22 cellular contexts compared by ENCODE assay signal in the genomic region with DNA sequence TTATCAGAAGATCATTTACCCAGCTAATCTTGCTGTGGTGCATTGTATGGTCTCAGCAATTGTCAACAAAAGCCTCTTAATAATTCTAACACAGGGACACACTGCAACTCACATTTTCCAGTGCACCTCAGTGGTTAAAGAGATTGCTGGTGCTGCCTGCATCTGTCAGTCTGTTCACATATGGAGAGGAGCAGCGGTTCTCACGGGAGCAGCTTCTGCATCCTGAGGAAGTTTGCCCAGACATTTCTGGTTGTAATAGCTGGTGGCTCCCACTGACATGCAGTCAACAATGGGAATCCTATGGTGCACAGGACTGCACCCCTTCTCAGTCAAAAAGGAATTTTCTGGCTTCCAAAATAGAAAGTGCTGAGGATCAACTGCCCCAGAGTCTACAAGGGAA. TPM values are rescaled to one million over a fixed set of nuclear protein-coding genes. Genes with fewer than 3 reads are reported as not detected.
DNase-seq lines count a peak whose midpoint lies in the region; ATAC-seq and TF ChIP-seq lines count a peak whose summit lies in the region.
"Had no signal": no experiment of that assay in that cellular context is flagged by ENCODE, and none has a peak within 500 bp of the region (broad histone marks: within the 10 kb centered on the region; RNA-seq: fewer than 3 reads in every experiment).

No MANE protein-coding gene starts in this region.

- TF ChIP-seq CTCF in WTC11 (IDR thresholded peaks at IDR 0.05) = no peak
- no peak for TF ChIP-seq CTCF in glutamatergic neuron (IDR thresholded peaks at IDR 0.05; ENCODE audit: partially characterized antibody, unreplicated experiment)
- no peak for TF ChIP-seq CTCF in GM13977 (IDR thresholded peaks at IDR 0.05; ENCODE audit: extremely low read depth, insufficient read depth, missing control alignments)

- in situ Hi-C loops in GM13977 (cut with MboI; ENCODE audit: low pct_unique_long_range_greater_than_20kb, low sequenced_read_pairs, unreplicated experiment) = no loop called here

- no peaks in the 10 kb centered on the region for H3K9me3 Mint-ChIP-seq in activated naive CD8-positive, alpha-beta T cell (ENCODE audit: low read depth)
- no peaks in the 10 kb centered on the region for H3K9me3 Mint-ChIP-seq in activated naive CD8-positive, alpha-beta T cell treated with anti-CD3 and anti-CD28 coated beads, Interleukin-2, amount 50 U/mL, for 24 hours
- no peaks in the 10 kb centered on the region for H3K9me3 Mint-ChIP-seq in WTC11
- H3K9me3 Mint-ChIP-seq in glutamatergic neuron (ENCODE audit: unreplicated experiment) = peaks cover 11% of the 10 kb centered on the region
- H3K9me3 Mint-ChIP-seq: activated CD4-positive, alpha-beta memory T cell treated with anti-CD3 and anti-CD28 coated beads, Interleukin-2, amount 10 ng/mL, durations not matched to agents 7 days and 5 days; naive thymus-derived CD8-positive, alpha-beta T cell; T-helper 2 cell treated with Interferon-gamma antibody and Interleukin-4, amounts not matched to agents 5 μg/mL and 100 μg/mL, for 36 hours had no signal

- POLR2A ChIA-PET in WTC11 (lab: Charles Lee) = no interaction called here

- H3K27me3 Mint-ChIP-seq in activated naive CD8-positive, alpha-beta T cell = no peaks in the 10 kb centered on the region
- no peaks in the 10 kb centered on the region for H3K27me3 Mint-ChIP-seq in activated naive CD8-positive, alpha-beta T cell treated with anti-CD3 and anti-CD28 coated beads, Interleukin-2, amount 50 U/mL, for 24 hours
- H3K27me3 Mint-ChIP-seq in WTC11 (ENCODE audit: low read depth) = no peaks in the 10 kb centered on the region
- H3K27me3 Mint-ChIP-seq in glutamatergic neuron (ENCODE audit: unreplicated experiment) = peaks cover 11% of the 10 kb centered on the region
- H3K27me3 Mint-ChIP-seq: activated CD4-positive, alpha-beta memory T cell treated with anti-CD3 and anti-CD28 coated beads, Interleukin-2, amount 10 ng/mL, durations not matched to agents 7 days and 5 days; naive thymus-derived CD8-positive, alpha-beta T cell had no signal

- CTCF ChIA-PET in WTC11 (lab: Charles Lee) = no interaction called here

- H3K4me3 Mint-ChIP-seq in activated naive CD8-positive, alpha-beta T cell = no peak overlapping the region
- H3K4me3 Mint-ChIP-seq in activated naive CD8-positive, alpha-beta T cell treated with anti-CD3 and anti-CD28 coated beads, Interleukin-2, amount 50 U/mL, for 24 hours = no peak overlapping the region
- H3K4me3 Mint-ChIP-seq in WTC11 (no peak overlapping the region), glutamatergic neuron (ENCODE audit: unreplicated experiment) (peak overlapping the region; percentile 21)
- H3K4me3 Mint-ChIP-seq: activated CD4-positive, alpha-beta memory T cell treated with anti-CD3 and anti-CD28 coated beads, Interleukin-2, amount 10 ng/mL, durations not matched to agents 7 days and 5 days; naive thymus-derived CD8-positive, alpha-beta T cell; T-helper 2 cell treated with Interferon-gamma antibody and Interleukin-4, amounts not matched to agents 5 μg/mL and 100 μg/mL, for 36 hours had no signal

- no peak for ATAC-seq in activated naive CD8-positive, alpha-beta T cell treated with anti-CD3 and anti-CD28 coated beads, Interleukin-2, amount 50 U/mL, for 24 hours
- no peak for ATAC-seq in WTC11
- ATAC-seq: activated CD4-positive, CD25-positive, alpha-beta regulatory T cell treated with anti-CD3 and anti-CD28 coated beads, Interleukin-2, amount 50 U/mL, for 24 hours; heart right ventricle; left lobe of liver; naive thymus-derived CD8-positive, alpha-beta T cell; right lobe of liver had no signal

- no peak for DNase-seq in activated naive CD8-positive, alpha-beta T cell treated with anti-CD3 and anti-CD28 coated beads, Interleukin-2, amount 50 U/mL, for 24 hours
- DNase-seq in WTC11 (ENCODE audit: low spot score) (no peak), glutamatergic neuron (peak; percentile 44), NCI-H2029 (lab: John Stamatoyannopoulos, UW) (no peak), GM13977 (ENCODE audit: low spot score) (no peak), GM19238 (ENCODE audit: insufficient read length, low spot score) (no peak)
- no peak for DNase-seq in stimulated activated CD4-positive, alpha-beta T cell treated with anti-CD3 and anti-CD28 coated beads, Interleukin-1b, Interleukin-23, amount 100 ng/mL, for 48 hours
- DNase-seq: activated CD4-positive, alpha-beta memory T cell treated with anti-CD3 and anti-CD28 coated beads, Interleukin-2, amount 10 ng/mL, durations not matched to agents 7 days and 5 days; activated T-cell treated with anti-CD3 and anti-CD28 coated beads, Interleukin-2, amount 50 U/mL, for 1 hour; amniotic stem cell; heart right ventricle; Kasumi-1; naive thymus-derived CD8-positive, alpha-beta T cell; NCI-H2081; NCI-H446 treated with DMSO at 0.1 percent for 48 hours; right lobe of liver; SK-N-SH; trophoblast cell had no signal

- peak overlapping the region; percentile 10 for H3K27ac Mint-ChIP-seq in activated naive CD8-positive, alpha-beta T cell
- no peak overlapping the region for H3K27ac Mint-ChIP-seq in activated naive CD8-positive, alpha-beta T cell treated with anti-CD3 and anti-CD28 coated beads, Interleukin-2, amount 50 U/mL, for 24 hours
- peak overlapping the region; percentile 35; the same call in 1 of the 2 replicates for H3K27ac Mint-ChIP-seq in WTC11
- peak overlapping the region; percentile 68 for H3K27ac Mint-ChIP-seq in glutamatergic neuron (ENCODE audit: unreplicated experiment)
- H3K27ac Mint-ChIP-seq: activated CD4-positive, alpha-beta memory T cell treated with anti-CD3 and anti-CD28 coated beads, Interleukin-2, amount 10 ng/mL, durations not matched to agents 7 days and 5 days; T-helper 2 cell treated with Interferon-gamma antibody and Interleukin-4, amounts not matched to agents 5 μg/mL and 100 μg/mL, for 36 hours had no signal

- peaks cover 2% of the 10 kb centered on the region for H3K36me3 Mint-ChIP-seq in activated naive CD8-positive, alpha-beta T cell
- peaks cover 14% of the 10 kb centered on the region for H3K36me3 Mint-ChIP-seq in activated naive CD8-positive, alpha-beta T cell treated with anti-CD3 and anti-CD28 coated beads, Interleukin-2, amount 50 U/mL, for 24 hours (ENCODE audit: low read depth)
- H3K36me3 Mint-ChIP-seq in WTC11 = peaks cover 5% of the 10 kb centered on the region
- H3K36me3 Mint-ChIP-seq in glutamatergic neuron (ENCODE audit: unreplicated experiment) = no peaks in the 10 kb centered on the region

- peaks cover 62% of the 10 kb centered on the region for H3K4me1 Mint-ChIP-seq in activated naive CD8-positive, alpha-beta T cell (ENCODE audit: low read depth)
- H3K4me1 Mint-ChIP-seq in activated naive CD8-positive, alpha-beta T cell treated with anti-CD3 and anti-CD28 coated beads, Interleukin-2, amount 50 U/mL, for 24 hours = peaks cover 60% of the 10 kb centered on the region
- H3K4me1 Mint-ChIP-seq in WTC11 (peaks cover 62% of the 10 kb centered on the region), glutamatergic neuron (ENCODE audit: low read depth, unreplicated experiment) (peaks cover 54% of the 10 kb centered on the region)

TF ChIP-seq in WTC11, 78 proteins besides CTCF, POLR2A, EP300 and RAD21:
- TF ChIP-seq FOXP1 (CRISPR knock-in tag; IDR thresholded peaks at IDR 0.05; ENCODE audit: borderline replicate concordance) (no peak), ZNF425 (CRISPR knock-in tag; conservative IDR thresholded peaks at IDR 0.05) (no peak)

RNA-seq across cellular contexts. Expression of gene GGA2, which starts 7.8 kb away (rescaled TPM):
- total RNA-seq in WTC11 (2021) = 107 to 122 TPM (median 122 TPM) in 3 replicates
- total RNA-seq in glutamatergic neuron (ENCODE audit: unreplicated experiment) = 51.6 TPM

RNA-seq across cellular contexts. Expression of gene COG7, which starts 49.5 kb away (rescaled TPM):
- total RNA-seq in WTC11 (2021) = 21.6 to 22.6 TPM (median 21.9 TPM) in 3 replicates
- 12.7 TPM for total RNA-seq in glutamatergic neuron (ENCODE audit: unreplicated experiment)

RNA-seq across cellular contexts. Expression of gene EARS2, which starts 54.7 kb away (rescaled TPM):
- total RNA-seq in WTC11 (2021) (47.9 to 55.9 TPM (median 53.5 TPM) in 3 replicates), glutamatergic neuron (ENCODE audit: unreplicated experiment) (8.3 TPM)

RNA-seq across cellular contexts. Expression of gene UBFD1, which starts 55.1 kb away (rescaled TPM):
- total RNA-seq in WTC11 (2021) (109 to 128 TPM (median 115 TPM) in 3 replicates), glutamatergic neuron (ENCODE audit: unreplicated experiment) (103 TPM)
